In the genomic region with DNA sequence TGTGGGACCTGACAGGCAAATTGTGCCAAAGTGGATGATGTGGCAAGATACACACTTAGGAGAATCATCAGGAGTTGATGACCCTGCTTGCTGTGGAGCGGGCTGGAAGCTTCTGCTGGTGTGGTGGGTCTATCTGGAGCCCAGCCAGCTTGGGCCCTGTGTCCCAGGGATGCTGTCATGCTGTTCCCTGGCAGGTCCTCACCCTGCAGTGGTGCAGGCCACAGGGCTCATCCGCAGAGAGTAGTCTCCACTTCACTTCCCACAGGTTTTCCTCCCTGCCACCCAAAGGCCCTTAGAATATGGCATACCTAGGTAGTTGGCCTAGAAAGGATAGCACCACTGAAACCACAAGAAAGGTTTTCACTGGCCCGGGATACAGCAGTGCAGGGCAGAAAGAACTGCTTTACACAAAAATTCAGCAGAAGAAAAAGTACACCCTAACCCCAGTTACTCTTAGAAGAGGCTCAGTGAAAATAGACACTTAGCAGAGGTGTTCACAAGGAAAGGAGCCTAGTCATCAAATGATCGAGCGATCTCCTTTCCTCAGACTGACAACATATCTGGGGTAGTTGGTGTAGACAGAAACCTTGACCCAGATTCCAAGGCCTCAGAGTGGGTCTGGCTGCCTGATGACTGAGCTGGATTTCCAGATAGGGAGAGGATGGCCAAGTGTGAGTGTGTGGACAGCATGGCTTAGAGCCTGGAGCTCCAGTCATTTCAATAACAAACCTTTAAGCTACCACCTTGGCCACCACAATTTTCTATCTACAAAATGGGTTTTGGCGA, we compare ENCODE assay signal across 21 cellular contexts. TPM values are rescaled to one million over a fixed set of nuclear protein-coding genes. Genes with fewer than 3 reads are reported as not detected.
DNase-seq lines count a peak whose midpoint lies in the region; ATAC-seq, FAIRE-seq and TF ChIP-seq lines count a peak whose summit lies in the region.
"Had no signal": no experiment of that assay in that cellular context is flagged by ENCODE, and none has a peak within 500 bp of the region (broad histone marks: within the 10 kb centered on the region; RNA-seq: fewer than 3 reads in every experiment).

No MANE protein-coding gene starts in this region.

- no peak overlapping the region for H3K4me3 ChIP-seq in small intestine (ENCODE audit: low read depth in 1 of 2, low read length in 2 of 2)
- H3K4me3 ChIP-seq in WERI-Rb-1 (ENCODE audit: low read depth, low read length): no peak overlapping the region
- H3K4me3 ChIP-seq: SJSA1 had no signal

- no peak overlapping the region for H3K27ac ChIP-seq in small intestine (ENCODE audit: low read depth in 1 of 2, low read length in 1 of 2)
- no peak overlapping the region for H3K27ac ChIP-seq in WERI-Rb-1
- H3K27ac ChIP-seq: SJSA1 had no signal

- peaks cover 45% of the 10 kb centered on the region for H3K4me1 Mint-ChIP-seq in MCF 10A (ENCODE audit: insufficient read depth, unreplicated experiment)
- H3K4me1 Mint-ChIP-seq: CD4-positive, CD25-positive, alpha-beta regulatory T cell had no signal

- TF ChIP-seq CTCF in WERI-Rb-1 (IDR thresholded peaks at IDR 0.05; ENCODE audit: low read depth, low read length): no peak
- TF ChIP-seq CTCF in MCF 10A (IDR thresholded peaks at IDR 0.05; ENCODE audit: unreplicated experiment): no peak

- no peaks in the 10 kb centered on the region for H3K27me3 Mint-ChIP-seq in MCF 10A (ENCODE audit: insufficient read depth, unreplicated experiment)
- H3K27me3 Mint-ChIP-seq: CD4-positive, CD25-positive, alpha-beta regulatory T cell had no signal

- peaks cover 0 to 5% of the 10 kb centered on the region in 2 donors for H3K36me3 ChIP-seq in small intestine (ENCODE audit: control insufficient read depth in 2 of 2, insufficient read depth in 2 of 2, low read length in 2 of 2)
- peaks cover 11% of the 10 kb centered on the region for H3K36me3 ChIP-seq in WERI-Rb-1
- H3K36me3 ChIP-seq: SJSA1 had no signal

- no peak for ATAC-seq in left colon
- ATAC-seq in HG02840 (IDR thresholded peaks at IDR 0.05; ENCODE audit: low FRiP score, unreplicated experiment): no peak

- POLR2A ChIA-PET in MCF 10A (lab: Yijun Ruan, JAX): interaction anchor here (0.6 to 3.7 kb wide), 12 partner anchors 8 to 185 kb away, joined by 3 to 77 read pairs (median 6); a partner anchor contains a TSS

- peaks cover 3 to 18% of the 10 kb centered on the region in 2 donors for H3K4me1 ChIP-seq in small intestine (ENCODE audit: control insufficient read depth in 2 of 2, insufficient read depth in 1 of 2, low read depth in 1 of 2, low read length in 1 of 2)
- H3K4me1 ChIP-seq: SJSA1 had no signal

- H3K27me3 ChIP-seq in small intestine (ENCODE audit: control insufficient read depth in 2 of 2, insufficient read depth in 2 of 2, low read length in 2 of 2) (no peaks in the 10 kb centered on the region), WERI-Rb-1 (ENCODE audit: insufficient read depth, low read depth, severe bottlenecking) (no peaks in the 10 kb centered on the region)
- H3K27me3 ChIP-seq: SJSA1 had no signal

- CTCF ChIA-PET in MCF 10A (lab: Yijun Ruan, JAX): interaction anchor here (0.7 to 4.3 kb wide), 14 partner anchors 9 to 588 kb away, joined by 3 to 72 read pairs (median 4); no protein-coding TSS in a partner anchor

- no peaks in the 10 kb centered on the region for H3K9me3 ChIP-seq in small intestine (ENCODE audit: control insufficient read depth, low read depth)
- no peaks in the 10 kb centered on the region for H3K9me3 ChIP-seq in WERI-Rb-1 (ENCODE audit: severe bottlenecking)
- H3K9me3 ChIP-seq: SJSA1 had no signal

- H3K9me3 Mint-ChIP-seq in MCF 10A (ENCODE audit: unreplicated experiment): no peaks in the 10 kb centered on the region
- H3K9me3 Mint-ChIP-seq: CD4-positive, CD25-positive, alpha-beta regulatory T cell; HFFc6 had no signal

- DNase-seq in Daoy (ENCODE audit: low read depth) (peak; percentile 17), amniotic epithelial cell (ENCODE audit: low read depth) (peak; percentile 71), islet precursor cell (peak; percentile 41), small intestine (peak; percentile 32), left colon (no peak), WERI-Rb-1 (no peak), MCF 10A (ENCODE audit: unreplicated experiment) (no peak)
- DNase-seq: Calu3; CD4-positive, CD25-positive, alpha-beta regulatory T cell; DMS79 treated with DMSO at 0.1 percent for 48 hours; GDM1; GOT3; HFFc6; NCI-H1417 treated with DMSO at 0.1 percent for 48 hours; NCI-H2029; NCI-H510A treated with DMSO at 0.1 percent for 48 hours had no signal

- H3K36me3 Mint-ChIP-seq in MCF 10A (ENCODE audit: insufficient read depth, unreplicated experiment): no peaks in the 10 kb centered on the region
- H3K36me3 Mint-ChIP-seq: CD4-positive, CD25-positive, alpha-beta regulatory T cell had no signal

- no peak overlapping the region for H3K4me3 Mint-ChIP-seq in MCF 10A (ENCODE audit: unreplicated experiment)
- H3K4me3 Mint-ChIP-seq: CD4-positive, CD25-positive, alpha-beta regulatory T cell; HFFc6 had no signal

- FAIRE-seq in small intestine (lab: Jason Lieb, UNC): no peak
- FAIRE-seq: GM12892 had no signal

- WGBS in small intestine, 3 donors: 81 to 89% (median 84%) methylated on average over 6 of the region's 6 CpGs

- no TSS peak for BruUV-seq in MCF 10A (replicated peaks; lab: Mats Ljungman, UMichigan)

- H3K27ac Mint-ChIP-seq in MCF 10A (ENCODE audit: low read depth, unreplicated experiment): no peak overlapping the region
- H3K27ac Mint-ChIP-seq: CD4-positive, CD25-positive, alpha-beta regulatory T cell; HFFc6 had no signal

- intact Hi-C loops in left colon (cut with DNase I, micrococcal nuclease): no loop called here
- intact Hi-C loops in MCF 10A (cut with micrococcal nuclease): no loop called here

RNA-seq across cellular contexts. Expression of a gene that starts 1.3 kb away (rescaled TPM):
- 2.5 TPM in 1 of 2 replicates, not detected in the other for total RNA-seq in Daoy (2014; rRNA removed; shearing (Covaris generic))
- polyA plus RNA-seq in small intestine: 10 to 100 TPM in 2 of 3 donors, 1 to 10 TPM in 1; 8.1 to 14.1 (median 13.6) TPM
- total RNA-seq in left colon (10 to 100 TPM; 24.2 to 44.1 TPM), MCF 10A (2022) (3.1 and 3.3 TPM in 2 replicates)

RNA-seq across cellular contexts. Expression of a gene that starts 3.6 kb away (rescaled TPM):
- total RNA-seq in Daoy (2014; rRNA removed; shearing (Covaris generic)): not detected in 2 replicates
- polyA plus RNA-seq in small intestine: not detected
- total RNA-seq in left colon: not detected
- total RNA-seq in MCF 10A (2022): not detected in 2 replicates
- total RNA-seq: Calu3; CD4-positive, CD25-positive, alpha-beta regulatory T cell; HFFc6; LHCN-M2; RPMI7951; SJSA1 had no signal
- polyA plus RNA-seq: CD4-positive, CD25-positive, alpha-beta regulatory T cell had no signal

RNA-seq across cellular contexts. Expression of a gene that starts 31.7 kb away (rescaled TPM):
- total RNA-seq in Daoy (2014; rRNA removed; shearing (Covaris generic)): 0.06 and 1.1 TPM in 2 replicates
- 1 to 10 TPM in 1 of 3 donors, under 1 TPM in 2; 0.33 to 2.0 (median 0.54) TPM for polyA plus RNA-seq in small intestine
- total RNA-seq in left colon (1 to 10 TPM in 1 of 2 donors, under 1 TPM in 1; 0.70 to 1.1 TPM), MCF 10A (2022) (not detected in 2 replicates)
- total RNA-seq: Calu3; CD4-positive, CD25-positive, alpha-beta regulatory T cell; HFFc6; SJSA1 had no signal

Comparison
In these comparisons a context has a peak if more than half of its experiments do, and no peak if none do; other contexts are left out.
1. DNase-seq: peak in Daoy (single experiment), amniotic epithelial cell (single experiment), islet precursor cell (single experiment) and small intestine (single experiment); none in left colon (0 of 2), WERI-Rb-1 (single experiment) and MCF 10A (single experiment).